ENCODE assay signal across 8 cellular contexts in genomic region chr4:184534511-184535391, GRCh38.
A peak's percentile ranks its signal among the peaks of the same experiment; 100 is the strongest.
DNase-seq lines count a peak whose midpoint lies in the region; ATAC-seq, FAIRE-seq and TF ChIP-seq lines count a peak whose summit lies in the region.

No MANE protein-coding gene starts in this region.

- peak overlapping the region in 3 of 4 donors; percentile 20 to 39 (median 24) for H3K27ac ChIP-seq in pancreas

- ATAC-seq in pancreas (no peak), left colon (no peak)

- TF ChIP-seq CTCF in GM13976 (IDR thresholded peaks at IDR 0.05; ENCODE audit: borderline replicate concordance, control extremely low read depth, extremely low read depth, insufficient read depth, missing control alignments) (no peak), pancreas (IDR thresholded peaks at IDR 0.05) (no peak)

- H3K27me3 ChIP-seq in pancreas = no peaks in the 10 kb centered on the region

- in situ Hi-C loops in GM13976 (cut with MboI; ENCODE audit: low sequenced_read_pairs, unreplicated experiment) = loop anchor here (10.0 to 25.0 kb wide), 3 partner anchors 60 to 270 kb away; partner anchors contain the start of gene IRF2

- FAIRE-seq in pancreas (lab: Jason Lieb, UNC) = peak; percentile 92

- no peak overlapping the region for H3K4me3 ChIP-seq in pancreas

- H3K36me3 ChIP-seq in pancreas = no peaks in the 10 kb centered on the region

- WGBS in pancreas, 2 donors = 70% methylated on average over 5 of the region's 5 CpGs

- peak; percentile 78 for DNase-seq in GM13976 (ENCODE audit: low spot score)
- DNase-seq in HCEC 1CT = peak; percentile 42
- DNase-seq in NAMALWA (ENCODE audit: low spot score) = peak; percentile 73
- peak; percentile 84 for DNase-seq in dedifferentiated amniotic fluid mesenchymal stem cell (ENCODE audit: extremely low spot score)
- DNase-seq in pancreas = no peak
- no peak for DNase-seq in activated gamma-delta T cell treated with Interleukin-2 at 50 U/mL for 16 hours
- no peak for DNase-seq in left colon
- DNase-seq in retina = no peak

- no peaks in the 10 kb centered on the region for H3K9me3 ChIP-seq in pancreas

- peaks cover 0 to 19% (median 17%) of the 10 kb centered on the region in 3 donors for H3K4me1 ChIP-seq in pancreas

- intact Hi-C loops in pancreas (cut with DNase I) = loop anchor here in 1 of 3 donors (5.0 kb wide), 1 partner anchor 272 kb away; no protein-coding TSS in a partner anchor
- intact Hi-C loops in left colon (cut with DNase I, micrococcal nuclease) = loop anchor here in 1 of 2 donors (5.0 to 10.0 kb wide), 3 partner anchors 150 to 272 kb away; no protein-coding TSS in a partner anchor

Comparison
In these comparisons a context has a peak if more than half of its experiments do, and no peak if none do; other contexts are left out.
1. DNase-seq: peak in GM13976 (single experiment), HCEC 1CT (single experiment), NAMALWA (single experiment) and dedifferentiated amniotic fluid mesenchymal stem cell (single experiment); none in pancreas (0 of 6), activated gamma-delta T cell treated with Interleukin-2 at 50 U/mL for 16 hours (single experiment), left colon (0 of 2) and retina (single experiment).